Comparison of ENCODE assay signal across 27 cellular contexts in the genomic region with DNA sequence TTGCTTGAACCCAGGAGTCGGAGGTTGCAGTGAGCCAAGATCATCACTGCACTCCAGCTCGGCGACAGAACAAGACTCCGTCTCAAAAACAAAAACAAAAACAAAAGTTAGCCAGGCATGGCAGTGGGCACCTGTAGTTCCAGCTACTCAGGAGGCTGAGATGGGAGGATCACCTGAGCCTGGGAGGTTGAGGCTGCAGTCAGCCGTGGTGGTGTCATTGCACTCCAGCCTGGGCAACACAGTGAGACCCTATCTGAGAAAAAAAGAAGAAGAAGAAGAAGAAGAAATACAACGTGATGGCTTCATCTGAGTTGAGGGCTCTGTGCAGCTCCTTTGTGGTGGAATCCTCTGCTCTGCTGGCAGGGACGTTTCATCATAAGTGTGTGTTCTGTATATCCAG. TPM values are rescaled to one million over a fixed set of nuclear protein-coding genes. Genes with fewer than 3 reads are reported as not detected.
DNase-seq lines count a peak whose midpoint lies in the region; ATAC-seq, FAIRE-seq and TF ChIP-seq lines count a peak whose summit lies in the region.
"Had no signal": no experiment of that assay in that cellular context is flagged by ENCODE, and none has a peak within 500 bp of the region (broad histone marks: within the 10 kb centered on the region; RNA-seq: fewer than 3 reads in every experiment).

No MANE protein-coding gene starts in this region.

- no peak for TF ChIP-seq RAD21 in K562 (CRISPR knock-in tag; conservative IDR thresholded peaks at IDR 0.05 in 1 of 2, IDR thresholded peaks at IDR 0.05 in 1 of 2)

- H3K9me3 Mint-ChIP-seq in nephron: no peaks in the 10 kb centered on the region
- H3K9me3 Mint-ChIP-seq in activated naive CD4-positive, alpha-beta T cell treated with anti-CD3 and anti-CD28 coated beads for 36 hours: no peaks in the 10 kb centered on the region
- H3K9me3 Mint-ChIP-seq: CD4-positive, alpha-beta memory T cell had no signal

- no peaks in the 10 kb centered on the region for H4K20me1 ChIP-seq in BLaER1 treated with 17β-estradiol and CSF1 and Interleukin-3, amounts not matched to agents 10 nM and 100 nM
- H4K20me1 ChIP-seq in K562 (replicated peaks; ENCODE audit: control insufficient read depth, insufficient read depth, low read length): no peaks in the 10 kb centered on the region

- TF ChIP-seq CTCF in K562 (IDR thresholded peaks at IDR 0.05 in 2 of 3, conservative IDR thresholded peaks at IDR 0.05 in 1 of 3; ENCODE audit: insufficient read depth in 2 of 3, low read depth in 1 of 3, low read length in 3 of 3) (no peak), nephron (IDR thresholded peaks at IDR 0.05; ENCODE audit: unreplicated experiment in 3 of 3) (no peak)

- DNase-seq in K562 (ENCODE audit: extremely low read depth in 1 of 4, low spot score in 3 of 4): no peak
- DNase-seq in GM12891 (ENCODE audit: insufficient read length, low spot score): no peak
- no peak for DNase-seq in activated naive CD4-positive, alpha-beta T cell treated with anti-CD3 and anti-CD28 coated beads for 36 hours
- no peak for DNase-seq in NOMO-1 (lab: John Stamatoyannopoulos, UW; ENCODE audit: unreplicated experiment in 2 of 2)
- DNase-seq: AML-193; C1 segment of cervical spinal cord; CD4-positive, alpha-beta memory T cell; COR-L47; DMS53; GM23248; IMR-90; MM.1S; NCI-H2029; NCI-H446; NCI-H524 treated with DMSO at 0.1 percent for 48 hours; NCI-H774; PC-9; SHP77 had no signal

- no peaks in the 10 kb centered on the region for H3K9me1 ChIP-seq in K562 (ENCODE audit: control insufficient read depth, insufficient read depth, low read length)

- peaks cover 4% of the 10 kb centered on the region for H3K36me3 Mint-ChIP-seq in nephron (ENCODE audit: low read depth)
- H3K36me3 Mint-ChIP-seq in activated naive CD4-positive, alpha-beta T cell treated with anti-CD3 and anti-CD28 coated beads for 36 hours (ENCODE audit: low read depth): no peaks in the 10 kb centered on the region
- H3K36me3 Mint-ChIP-seq: CD4-positive, alpha-beta memory T cell had no signal

- no peaks in the 10 kb centered on the region for H3K36me3 ChIP-seq in BLaER1 treated with 17β-estradiol and CSF1 and Interleukin-3, amounts not matched to agents 10 nM and 100 nM
- H3K36me3 ChIP-seq in K562 (ENCODE audit: control insufficient read depth, insufficient read depth, low read length): no peaks in the 10 kb centered on the region
- H3K36me3 ChIP-seq: HAP-1 had no signal

- H3K4me1 ChIP-seq in BLaER1 treated with 17β-estradiol and CSF1 and Interleukin-3, amounts not matched to agents 10 nM and 100 nM: peaks cover 32 to 77% (median 55%) of the 10 kb centered on the region in 10 experiments
- H3K4me1 ChIP-seq in K562 (replicated peaks in 1 of 2; ENCODE audit: control insufficient read depth in 2 of 2, insufficient read depth in 2 of 2, low read length in 2 of 2): no peaks in the 10 kb centered on the region
- H3K4me1 ChIP-seq: HAP-1 had no signal

- POLR2A ChIA-PET in K562 (lab: Yijun Ruan, JAX): interaction anchor here (0.8 kb wide), 1 partner anchor 26 kb away, joined by 3 read pairs; no protein-coding TSS in a partner anchor

- H3K27ac ChIP-seq in BLaER1 treated with 17β-estradiol and CSF1 and Interleukin-3, amounts not matched to agents 10 nM and 100 nM: peak overlapping the region in 5 of 11 experiments; percentile 58 to 79 (median 78); a peak in 5 of 22 replicates
- H3K27ac ChIP-seq in K562 (ENCODE audit: extremely low read depth, low read depth, low read length): no peak overlapping the region
- H3K27ac ChIP-seq: A549, GM23248, KMS-11, PC-9 had no signal

- no peaks in the 10 kb centered on the region for H3K27me3 ChIP-seq in BLaER1 treated with 17β-estradiol and CSF1 and Interleukin-3, amounts not matched to agents 10 nM and 100 nM
- peaks cover 45 to 66% of the 10 kb centered on the region in 2 experiments for H3K27me3 ChIP-seq in K562 (ENCODE audit: control insufficient read depth in 2 of 2, insufficient read depth in 2 of 2, low read length in 2 of 2)

- H3K79me2 ChIP-seq in K562 (ENCODE audit: control insufficient read depth, insufficient read depth, low read length): no peaks in the 10 kb centered on the region

- peaks cover 50% of the 10 kb centered on the region for H3K4me1 Mint-ChIP-seq in nephron
- H3K4me1 Mint-ChIP-seq in activated naive CD4-positive, alpha-beta T cell treated with anti-CD3 and anti-CD28 coated beads for 36 hours (ENCODE audit: low read depth): no peaks in the 10 kb centered on the region

- no peak for ATAC-seq in K562
- ATAC-seq: A549 had no signal

- no peak for TF ChIP-seq EP300 in K562 (IDR thresholded peaks at IDR 0.05; ENCODE audit: low read length)

- BruUV-seq in K562 (replicated peaks; lab: Mats Ljungman, UMichigan): no TSS peak

- no peak overlapping the region for H3K4me3 ChIP-seq in BLaER1 treated with 17β-estradiol and CSF1 and Interleukin-3, amounts not matched to agents 10 nM and 100 nM
- H3K4me3 ChIP-seq in K562: no peak overlapping the region
- H3K4me3 ChIP-seq: A549, GM23248, HAP-1, PC-9 had no signal

- H3K4me2 ChIP-seq in BLaER1 treated with 17β-estradiol and CSF1 and Interleukin-3, amounts not matched to agents 10 nM and 100 nM: peak overlapping the region in 7 of 11 experiments; percentile 51 to 81 (median 75); a peak in 12 of 22 replicates
- H3K4me2 ChIP-seq in K562 (ENCODE audit: insufficient read depth, low read length): no peak overlapping the region
- H3K4me2 ChIP-seq: A549, KMS-11, PC-9 had no signal

- no peak for FAIRE-seq in K562 (lab: Jason Lieb, UNC)
- no peak for FAIRE-seq in GM12891 (lab: Jason Lieb, UNC)
- FAIRE-seq: A549 had no signal

- no peaks in the 10 kb centered on the region for H3K27me3 Mint-ChIP-seq in nephron (ENCODE audit: low read depth)
- no peaks in the 10 kb centered on the region for H3K27me3 Mint-ChIP-seq in activated naive CD4-positive, alpha-beta T cell treated with anti-CD3 and anti-CD28 coated beads for 36 hours (ENCODE audit: low read depth)

- H3K4me3 Mint-ChIP-seq in nephron: no peak overlapping the region
- H3K4me3 Mint-ChIP-seq in activated naive CD4-positive, alpha-beta T cell treated with anti-CD3 and anti-CD28 coated beads for 36 hours: no peak overlapping the region
- H3K4me3 Mint-ChIP-seq: CD4-positive, alpha-beta memory T cell had no signal

- CTCF ChIA-PET in K562 (lab: Yijun Ruan, JAX; ENCODE audit: low intra/inter-chr PET ratio): no interaction called here
- CTCF ChIA-PET in activated naive CD4-positive, alpha-beta T cell treated with anti-CD3 and anti-CD28 coated beads for 36 hours (lab: Charles Lee): no interaction called here

- H2AFZ ChIP-seq in K562 (ENCODE audit: low read depth, low read length): no peak overlapping the region
- H2AFZ ChIP-seq: GM23248, PC-9 had no signal

- H3K9me3 ChIP-seq in BLaER1 treated with 17β-estradiol and CSF1 and Interleukin-3, amounts not matched to agents 10 nM and 100 nM (replicated peaks in 1 of 11): no peaks in the 10 kb centered on the region
- H3K9me3 ChIP-seq in K562 (replicated peaks; ENCODE audit: control insufficient read depth, insufficient read depth, low read depth, low read length): no peaks in the 10 kb centered on the region
- H3K9me3 ChIP-seq: A549, HAP-1 had no signal

- TF ChIP-seq POLR2A in K562 (conservative IDR thresholded peaks at IDR 0.05): no peak
- TF ChIP-seq POLR2A in GM12891 (IDR thresholded peaks at IDR 0.05; ENCODE audit: low read depth, low read length): no peak

- WGBS in K562 (ENCODE audit: insufficient coverage, low coverage, missing lambda C conversion rate): 1% methylated on average over 7 of the region's 7 CpGs

- H3K9ac ChIP-seq in BLaER1 treated with 17β-estradiol and CSF1 and Interleukin-3, amounts not matched to agents 10 nM and 100 nM: no peak overlapping the region
- H3K9ac ChIP-seq in K562 (ENCODE audit: insufficient read depth in 1 of 2, low read depth in 2 of 2, low read length in 2 of 2): no peak overlapping the region
- H3K9ac ChIP-seq: GM23248, KMS-11 had no signal

- intact Hi-C loops in K562 (cut with micrococcal nuclease): no loop called here
- intact Hi-C loops in activated naive CD4-positive, alpha-beta T cell treated with anti-CD3 and anti-CD28 coated beads for 36 hours (cut with micrococcal nuclease): no loop called here

- peak overlapping the region; percentile 27 to 67 (median 61) for H3K27ac Mint-ChIP-seq in nephron
- H3K27ac Mint-ChIP-seq in activated naive CD4-positive, alpha-beta T cell treated with anti-CD3 and anti-CD28 coated beads for 36 hours: no peak overlapping the region
- H3K27ac Mint-ChIP-seq: CD4-positive, alpha-beta memory T cell had no signal

- in situ Hi-C loops in K562 (cut with MboI): no loop called here

RNA-seq across cellular contexts. Expression of a gene that starts 10.0 kb away (rescaled TPM):
- total RNA-seq in K562 (2011; cell fraction: chromatin; rRNA removed; ENCODE audit: low replicate concordance): not detected in 2 replicates
- not detected in 2 replicates for total RNA-seq in K562 (2011; cell fraction: nucleolus; rRNA removed)
- total RNA-seq in K562 (2011; cell fraction: nucleoplasm; rRNA removed): not detected in 2 replicates
- total RNA-seq in K562 (2014; rRNA removed) (not detected in 2 replicates), K562 (2014; rRNA removed; fragmentation: Illumina TruSeq; extraction: Trizol) (not detected in 2 replicates), K562 (2015; rRNA removed; fragmentation: Illumina TruSeq; extraction: Trizol) (not detected in 2 replicates), K562 (2021) (not detected in 2 replicates)
- polyA plus RNA-seq in K562 (2011; rRNA removed) (0.10 TPM in 1 of 2 replicates, not detected in the other), K562 (2014; fragmentation: Illumina TruSeq; extraction: Trizol) (not detected in 2 replicates), K562 (2014; fragmentation: Nextera tagmentation; extraction: Ambion mirVana) (not detected), K562 (2014; rRNA removed) (not detected in 2 replicates)
- polyA plus RNA-seq in K562 (2011; cell fraction: cytosol; rRNA removed): not detected in 2 replicates
- 0.41 and 0.70 TPM in 2 replicates for polyA plus RNA-seq in K562 (2011; cell fraction: nucleus; rRNA removed)
- not detected in 2 replicates for polyA plus RNA-seq in K562 (2012)
- polyA minus RNA-seq in K562 (2011; rRNA and poly(A)+ RNA removed): not detected in 2 replicates
- not detected in 2 replicates for polyA minus RNA-seq in K562 (2011; cell fraction: cytosol; rRNA and poly(A)+ RNA removed)
- not detected in 2 replicates for polyA minus RNA-seq in K562 (2011; cell fraction: nucleus; rRNA and poly(A)+ RNA removed)
- polyA plus RNA-seq in GM12891 (2012; ENCODE audit: low read depth, missing spikeins): 1.5 TPM
- total RNA-seq in activated naive CD4-positive, alpha-beta T cell treated with anti-CD3 and anti-CD28 coated beads for 36 hours: 1 to 10 TPM; 2.3 to 3.3 TPM
- total RNA-seq: Daoy, G401, GM23248, IMR-90, PC-9, RPMI7951, SK-MEL-5 had no signal
- polyA plus RNA-seq: A549; CD4-positive, alpha-beta memory T cell; GM23248; IMR-90 had no signal

RNA-seq across cellular contexts. Expression of a gene that starts 17.8 kb away (rescaled TPM):
- total RNA-seq in K562 (2011; cell fraction: chromatin; rRNA removed; ENCODE audit: low replicate concordance): not detected in 2 replicates
- total RNA-seq in K562 (2011; cell fraction: nucleolus; rRNA removed): not detected in 2 replicates
- not detected in 2 replicates for total RNA-seq in K562 (2011; cell fraction: nucleoplasm; rRNA removed)
- total RNA-seq in K562 (2014; rRNA removed) (not detected in 2 replicates), K562 (2014; rRNA removed; fragmentation: Illumina TruSeq; extraction: Trizol) (not detected in 2 replicates), K562 (2015; rRNA removed; fragmentation: Illumina TruSeq; extraction: Trizol) (not detected in 2 replicates), K562 (2021) (not detected in 2 replicates)
- polyA plus RNA-seq in K562 (2011; rRNA removed) (not detected in 2 replicates), K562 (2014; fragmentation: Illumina TruSeq; extraction: Trizol) (not detected in 2 replicates), K562 (2014; fragmentation: Nextera tagmentation; extraction: Ambion mirVana) (not detected), K562 (2014; rRNA removed) (not detected in 2 replicates)
- polyA plus RNA-seq in K562 (2011; cell fraction: cytosol; rRNA removed): not detected in 2 replicates
- not detected in 2 replicates for polyA plus RNA-seq in K562 (2011; cell fraction: nucleus; rRNA removed)
- not detected in 2 replicates for polyA plus RNA-seq in K562 (2012)
- not detected in 2 replicates for polyA minus RNA-seq in K562 (2011; rRNA and poly(A)+ RNA removed)
- polyA minus RNA-seq in K562 (2011; cell fraction: cytosol; rRNA and poly(A)+ RNA removed): not detected in 2 replicates
- not detected in 2 replicates for polyA minus RNA-seq in K562 (2011; cell fraction: nucleus; rRNA and poly(A)+ RNA removed)
- 5.7 TPM for polyA plus RNA-seq in GM12891 (2012; ENCODE audit: low read depth, missing spikeins)
- under 1 TPM; 0.07 to 0.12 TPM for total RNA-seq in activated naive CD4-positive, alpha-beta T cell treated with anti-CD3 and anti-CD28 coated beads for 36 hours
- total RNA-seq: CD4-positive, alpha-beta memory T cell; Daoy; G401; GM23248; IMR-90; PC-9; RPMI7951; SK-MEL-5 had no signal
- polyA plus RNA-seq: A549, GM23248, IMR-90 had no signal

RNA-seq across cellular contexts. Expression of a gene that starts 37.6 kb away (rescaled TPM):
- 26.8 and 80.9 TPM in 2 replicates for total RNA-seq in K562 (2011; cell fraction: chromatin; rRNA removed; ENCODE audit: low replicate concordance)
- 67.7 and 84.7 TPM in 2 replicates for total RNA-seq in K562 (2011; cell fraction: nucleolus; rRNA removed)
- total RNA-seq in K562 (2011; cell fraction: nucleoplasm; rRNA removed): 43.5 and 46.6 TPM in 2 replicates
- total RNA-seq in K562 (2014; rRNA removed) (109 and 128 TPM in 2 replicates), K562 (2014; rRNA removed; fragmentation: Illumina TruSeq; extraction: Trizol) (17.5 and 22.7 TPM in 2 replicates), K562 (2015; rRNA removed; fragmentation: Illumina TruSeq; extraction: Trizol) (46.2 and 53.3 TPM in 2 replicates), K562 (2021) (63.7 and 72.7 TPM in 2 replicates)
- polyA plus RNA-seq in K562 (2011; rRNA removed) (35.5 and 50.9 TPM in 2 replicates), K562 (2014; fragmentation: Illumina TruSeq; extraction: Trizol) (37.4 and 42.9 TPM in 2 replicates), K562 (2014; fragmentation: Nextera tagmentation; extraction: Ambion mirVana) (1 to 10 TPM in 1 of 2 experiments, under 1 TPM in 1; 0.44 to 1.1 TPM), K562 (2014; rRNA removed) (79.9 and 85.9 TPM in 2 replicates)
- 131 and 155 TPM in 2 replicates for polyA plus RNA-seq in K562 (2011; cell fraction: cytosol; rRNA removed)
- polyA plus RNA-seq in K562 (2011; cell fraction: nucleus; rRNA removed): 75.9 and 80.7 TPM in 2 replicates
- polyA plus RNA-seq in K562 (2012): 44.3 and 53.3 TPM in 2 replicates
- polyA minus RNA-seq in K562 (2011; rRNA and poly(A)+ RNA removed): 19.0 and 20.5 TPM in 2 replicates
- polyA minus RNA-seq in K562 (2011; cell fraction: cytosol; rRNA and poly(A)+ RNA removed): 40.8 and 45.4 TPM in 2 replicates
- polyA minus RNA-seq in K562 (2011; cell fraction: nucleus; rRNA and poly(A)+ RNA removed): 53.0 and 70.8 TPM in 2 replicates
- polyA plus RNA-seq in GM12891 (2012; ENCODE audit: low read depth, missing spikeins): 131 TPM
- total RNA-seq in activated naive CD4-positive, alpha-beta T cell treated with anti-CD3 and anti-CD28 coated beads for 36 hours: 100 to 1,000 TPM; 125 to 127 TPM

RNA-seq across cellular contexts. Expression of a gene that starts 56.6 kb away (rescaled TPM):
- 0.23 TPM in 1 of 2 replicates, not detected in the other for total RNA-seq in K562 (2011; cell fraction: chromatin; rRNA removed; ENCODE audit: low replicate concordance)
- total RNA-seq in K562 (2011; cell fraction: nucleolus; rRNA removed): not detected in 2 replicates
- total RNA-seq in K562 (2011; cell fraction: nucleoplasm; rRNA removed): not detected in 2 replicates
- total RNA-seq in K562 (2014; rRNA removed) (0.08 and 1.2 TPM in 2 replicates), K562 (2014; rRNA removed; fragmentation: Illumina TruSeq; extraction: Trizol) (not detected in 2 replicates), K562 (2015; rRNA removed; fragmentation: Illumina TruSeq; extraction: Trizol) (0.65 TPM in 1 of 2 replicates, not detected in the other), K562 (2021) (0.73 and 1.1 TPM in 2 replicates)
- polyA plus RNA-seq in K562 (2011; rRNA removed) (0.28 and 0.45 TPM in 2 replicates), K562 (2014; fragmentation: Illumina TruSeq; extraction: Trizol) (2.9 TPM in 1 of 2 replicates, not detected in the other), K562 (2014; fragmentation: Nextera tagmentation; extraction: Ambion mirVana) (under 1 TPM in 1 of 2 experiments, not detected in 1; 0.38 TPM), K562 (2014; rRNA removed) (0.08 TPM in 1 of 2 replicates, not detected in the other)
- 0.28 and 0.37 TPM in 2 replicates for polyA plus RNA-seq in K562 (2011; cell fraction: cytosol; rRNA removed)
- polyA plus RNA-seq in K562 (2011; cell fraction: nucleus; rRNA removed): 0.26 and 0.60 TPM in 2 replicates
- polyA plus RNA-seq in K562 (2012): 0.05 and 0.57 TPM in 2 replicates
- polyA minus RNA-seq in K562 (2011; rRNA and poly(A)+ RNA removed): 0.15 TPM in 1 of 2 replicates, not detected in the other
- not detected in 2 replicates for polyA minus RNA-seq in K562 (2011; cell fraction: cytosol; rRNA and poly(A)+ RNA removed)
- 0.11 TPM in 1 of 2 replicates, not detected in the other for polyA minus RNA-seq in K562 (2011; cell fraction: nucleus; rRNA and poly(A)+ RNA removed)
- 602 TPM for polyA plus RNA-seq in GM12891 (2012; ENCODE audit: low read depth, missing spikeins)
- 10 to 100 TPM; 42.4 to 42.9 TPM for total RNA-seq in activated naive CD4-positive, alpha-beta T cell treated with anti-CD3 and anti-CD28 coated beads for 36 hours
- total RNA-seq: GM23248, IMR-90, SK-MEL-5 had no signal
- polyA plus RNA-seq: IMR-90 had no signal
